Comparison of ENCODE assay signal across 8 cellular contexts in genomic region chr22:49853981-49854791, GRCh38. TPM values are rescaled to one million over a fixed set of nuclear protein-coding genes. Genes with fewer than 3 reads are reported as not detected.
DNase-seq lines count a peak whose midpoint lies in the region; ATAC-seq, FAIRE-seq and TF ChIP-seq lines count a peak whose summit lies in the region.

No MANE protein-coding gene starts in this region.

- H3K27ac Mint-ChIP-seq in T-helper 17 cell = peak overlapping the region; percentile 95
- H3K27ac Mint-ChIP-seq in endothelial cell (ENCODE audit: unreplicated experiment) = peak overlapping the region; percentile 86

- TF ChIP-seq CTCF in endothelial cell (IDR thresholded peaks at IDR 0.05; ENCODE audit: unreplicated experiment) = no peak

- in situ Hi-C loops in Caki2 (cut with HindIII; ENCODE audit: low pct_unique_long_range_greater_than_20kb, low sequenced_read_pairs) = no loop called here

- no peaks in the 10 kb centered on the region for H3K9me3 ChIP-seq in T-helper 17 cell (ENCODE audit: control insufficient read depth, low read length, poor library complexity, severe bottlenecking)

- peak overlapping the region; percentile 98 for H3K4me3 Mint-ChIP-seq in T-helper 17 cell
- H3K4me3 Mint-ChIP-seq in endothelial cell (ENCODE audit: unreplicated experiment) = peak overlapping the region; percentile 97

- H3K36me3 Mint-ChIP-seq in T-helper 17 cell (ENCODE audit: low read depth) (no peaks in the 10 kb centered on the region), endothelial cell (ENCODE audit: low read depth, unreplicated experiment) (peaks cover 12% of the 10 kb centered on the region)

- no peaks in the 10 kb centered on the region for H3K27me3 Mint-ChIP-seq in T-helper 17 cell
- H3K27me3 Mint-ChIP-seq in endothelial cell (ENCODE audit: unreplicated experiment) = peaks cover 23% of the 10 kb centered on the region

- no peak for FAIRE-seq in RCC 7860 (lab: Jason Lieb, UNC)

- peak; percentile 17 for ATAC-seq in HG03354 (IDR thresholded peaks at IDR 0.05; ENCODE audit: poor library complexity, severe bottlenecking, unreplicated experiment)
- no peak for ATAC-seq in T-helper 17 cell
- ATAC-seq in HG03045 (IDR thresholded peaks at IDR 0.05; ENCODE audit: unreplicated experiment) = no peak

- no peaks in the 10 kb centered on the region for H3K9me3 Mint-ChIP-seq in endothelial cell (ENCODE audit: unreplicated experiment)

- peak; percentile 40 for DNase-seq in Caki2 (ENCODE audit: low read depth)
- DNase-seq in GM19238 (ENCODE audit: insufficient read length, low spot score) = peak; percentile 43
- no peak for DNase-seq in T-helper 17 cell
- peak; percentile 35 for DNase-seq in endothelial cell (ENCODE audit: low spot score)
- DNase-seq in myocyte (ENCODE audit: low read depth) = peak; percentile 36
- DNase-seq in RCC 7860 (ENCODE audit: low spot score) = no peak

- H3K4me1 Mint-ChIP-seq in T-helper 17 cell (peaks cover 43% of the 10 kb centered on the region), endothelial cell (ENCODE audit: unreplicated experiment) (peaks cover 22% of the 10 kb centered on the region)

RNA-seq across cellular contexts. Expression of gene ZBED4, which starts 0.5 kb away (rescaled TPM):
- total RNA-seq in Caki2 (2014; rRNA removed; shearing (Covaris generic); ENCODE audit: low replicate concordance) = 8.8 and 13.7 TPM in 2 replicates
- total RNA-seq in T-helper 17 cell = 10 to 100 TPM; 15.4 to 20.4 TPM
- 22.6 TPM for total RNA-seq in endothelial cell (ENCODE audit: unreplicated experiment)
- 13.1 and 15.3 TPM in 2 replicates for total RNA-seq in myocyte
- polyA plus RNA-seq in myocyte (2012) = 7.8 TPM

RNA-seq across cellular contexts. Expression of gene BRD1, which starts 26.5 kb away (rescaled TPM):
- total RNA-seq in Caki2 (2014; rRNA removed; shearing (Covaris generic); ENCODE audit: low replicate concordance) = 23.4 and 28.1 TPM in 2 replicates
- total RNA-seq in T-helper 17 cell (100 to 1,000 TPM; 127 to 153 TPM), endothelial cell (ENCODE audit: unreplicated experiment) (40.3 TPM), myocyte (20.1 and 21.4 TPM in 2 replicates)
- 15.5 TPM for polyA plus RNA-seq in myocyte (2012)

Comparison
In these comparisons a context has a peak if more than half of its experiments do, and no peak if none do; other contexts are left out.
1. DNase-seq: peak in Caki2 (single experiment), GM19238 (single experiment), endothelial cell (single experiment) and myocyte (single experiment); none in T-helper 17 cell (0 of 3) and RCC 7860 (single experiment).